25 cellular contexts compared by ENCODE assay signal in genomic region chr17:697682-698081, GRCh38.
"Had no signal": no experiment of that assay in that cellular context is flagged by ENCODE, and none has a peak within 500 bp of the region (broad histone marks: within the 10 kb centered on the region; RNA-seq: fewer than 3 reads in every experiment).

No MANE protein-coding gene starts in this region.

- H3K27ac ChIP-seq: coronary artery, esophagus squamous epithelium, heart right ventricle, neutrophil, right lobe of liver, stomach, thyroid gland had no signal

- ATAC-seq: effector memory CD8-positive, alpha-beta T cell; heart right ventricle; naive thymus-derived CD4-positive, alpha-beta T cell; right lobe of liver; stimulated activated naive B cell treated with anti-CD40 and anti-IgM and Interleukin-4, amounts not matched to agents 10 μg/mL and 1 μg/mL and 100 μg/mL, for 72 hours had no signal

- H3K9me3 Mint-ChIP-seq: effector memory CD8-positive, alpha-beta T cell; memory B cell; neural crest cell; stimulated activated naive B cell treated with anti-CD40 and anti-IgM and Interleukin-4, amounts not matched to agents 10 μg/mL and 1 μg/mL and 100 μg/mL, for 72 hours; type B pancreatic cell had no signal

- H3K4me1 Mint-ChIP-seq: memory B cell, neural crest cell had no signal

- H3K4me1 ChIP-seq: esophagus squamous epithelium had no signal

- H3K27me3 Mint-ChIP-seq: effector memory CD8-positive, alpha-beta T cell; memory B cell; naive thymus-derived CD4-positive, alpha-beta T cell; progenitor cell of endocrine pancreas; stimulated activated naive B cell treated with anti-CD40 and anti-IgM and Interleukin-4, amounts not matched to agents 10 μg/mL and 1 μg/mL and 100 μg/mL, for 72 hours; type B pancreatic cell had no signal

- H3K27me3 ChIP-seq: esophagus squamous epithelium, heart right ventricle, neutrophil, right lobe of liver, stomach, thyroid gland had no signal

- H3K4me3 ChIP-seq: coronary artery, esophagus squamous epithelium, heart right ventricle, lung, right lobe of liver, stomach, thyroid gland had no signal

- H3K4me3 Mint-ChIP-seq: effector memory CD8-positive, alpha-beta T cell; memory B cell; naive thymus-derived CD4-positive, alpha-beta T cell; neural crest cell; stimulated activated naive B cell treated with anti-CD40 and anti-IgM and Interleukin-4, amounts not matched to agents 10 μg/mL and 1 μg/mL and 100 μg/mL, for 72 hours; type B pancreatic cell had no signal

- DNase-seq: effector memory CD8-positive, alpha-beta T cell; erythroblast; esophagus squamous epithelium; foreskin melanocyte; glutamatergic neuron; heart right ventricle; hippocampal formation; kidney glomerular epithelial cell; midbrain; naive thymus-derived CD4-positive, alpha-beta T cell; right lobe of liver; small intestine; stimulated activated CD4-positive, alpha-beta T cell treated with anti-CD3 and anti-CD28 coated beads, Interleukin-15, amount 100 ng/mL, for 24 hours; stimulated activated CD4-positive, alpha-beta T cell treated with anti-CD3 and anti-CD28 coated beads, Interleukin-2, amount 100 ng/mL, for 48 hours; stimulated activated naive B cell treated with anti-CD40 and anti-IgM and Interleukin-4, amounts not matched to agents 10 μg/mL and 1 μg/mL and 100 μg/mL, for 72 hours; stomach; thyroid gland had no signal

- H3K9ac ChIP-seq: parathyroid adenoma had no signal

- H3K9me3 ChIP-seq: esophagus squamous epithelium, heart right ventricle, neutrophil, right lobe of liver, stomach, thyroid gland had no signal

- H2AFZ ChIP-seq: parathyroid adenoma had no signal

- H3K27ac Mint-ChIP-seq: memory B cell; naive thymus-derived CD4-positive, alpha-beta T cell; progenitor cell of endocrine pancreas; stimulated activated naive B cell treated with anti-CD40 and anti-IgM and Interleukin-4, amounts not matched to agents 10 μg/mL and 1 μg/mL and 100 μg/mL, for 72 hours; type B pancreatic cell had no signal
